Comparison of ENCODE assay signal across 12 cellular contexts in genomic region chr11:32983506-32983905, GRCh38. TPM values are rescaled to one million over a fixed set of nuclear protein-coding genes. Genes with fewer than 3 reads are reported as not detected.
A peak's percentile ranks its signal among the peaks of the same experiment; 100 is the strongest.
DNase-seq lines count a peak whose midpoint lies in the region; ATAC-seq and TF ChIP-seq lines count a peak whose summit lies in the region.
"Had no signal": no experiment of that assay in that cellular context is flagged by ENCODE, and none has a peak within 500 bp of the region (broad histone marks: within the 10 kb centered on the region; RNA-seq: fewer than 3 reads in every experiment).

No MANE protein-coding gene starts in this region.

- no peaks in the 10 kb centered on the region; the same call in 2 of the 3 replicates for H3K4me1 Mint-ChIP-seq in GM23338
- no peaks in the 10 kb centered on the region for H3K4me1 Mint-ChIP-seq in glutamatergic neuron (ENCODE audit: low read depth, unreplicated experiment)
- peaks cover 5% of the 10 kb centered on the region for H3K4me1 Mint-ChIP-seq in osteocyte (ENCODE audit: unreplicated experiment)
- H3K4me1 Mint-ChIP-seq: CD4-positive, alpha-beta memory T cell had no signal

- 0 out of 2 replicates have a peak, but pooled peaks cover 6% of the 10 kb centered on the region for H3K36me3 ChIP-seq in GM23338 (ENCODE audit: insufficient read depth)
- H3K36me3 ChIP-seq: BE2C had no signal

- peaks cover 6% of the 10 kb centered on the region; the same call in 2 of the 3 replicates for H3K36me3 Mint-ChIP-seq in GM23338 (ENCODE audit: low read depth)
- peaks cover 4% of the 10 kb centered on the region for H3K36me3 Mint-ChIP-seq in glutamatergic neuron (ENCODE audit: unreplicated experiment)
- H3K36me3 Mint-ChIP-seq in osteocyte (ENCODE audit: unreplicated experiment), result no peaks in the 10 kb centered on the region
- H3K36me3 Mint-ChIP-seq: CD4-positive, alpha-beta memory T cell had no signal

- H3K27me3 ChIP-seq in GM23338 (ENCODE audit: insufficient read depth), result no peaks in the 10 kb centered on the region
- H3K27me3 ChIP-seq: BE2C had no signal

- no peak overlapping the region for H3K4me3 Mint-ChIP-seq in GM23338
- no peak overlapping the region for H3K4me3 Mint-ChIP-seq in glutamatergic neuron (ENCODE audit: unreplicated experiment)
- H3K4me3 Mint-ChIP-seq in osteocyte (ENCODE audit: unreplicated experiment), result no peak overlapping the region
- H3K4me3 Mint-ChIP-seq: CD4-positive, alpha-beta memory T cell had no signal

- H2AFZ ChIP-seq in GM23338, result no peak overlapping the region

- H3K27ac ChIP-seq in GM23338 (ENCODE audit: low read depth), result peak overlapping the region; percentile 21; the same call in 1 of the 2 replicates
- H3K27ac ChIP-seq: C4-2B had no signal

- H3K27me3 Mint-ChIP-seq in GM23338 (ENCODE audit: insufficient read depth, low read depth, poor library complexity) (peaks cover 18% of the 10 kb centered on the region), glutamatergic neuron (ENCODE audit: unreplicated experiment) (peaks cover 2% of the 10 kb centered on the region), osteocyte (ENCODE audit: unreplicated experiment) (no peaks in the 10 kb centered on the region)
- H3K27me3 Mint-ChIP-seq: CD4-positive, alpha-beta memory T cell had no signal

- H3K4me3 ChIP-seq in GM23338, result no peak overlapping the region
- H3K4me3 ChIP-seq: GM12878 had no signal

- H3K9me3 Mint-ChIP-seq in GM23338, result no peaks in the 10 kb centered on the region; the same call in 2 of the 3 replicates
- H3K9me3 Mint-ChIP-seq in glutamatergic neuron (ENCODE audit: unreplicated experiment), result no peaks in the 10 kb centered on the region
- H3K9me3 Mint-ChIP-seq in osteocyte (ENCODE audit: unreplicated experiment), result peaks cover under 1% of the 10 kb centered on the region
- H3K9me3 Mint-ChIP-seq: CD4-positive, alpha-beta memory T cell had no signal

- no peaks in the 10 kb centered on the region for H3K9me2 ChIP-seq in GM23338 (ENCODE audit: insufficient read depth)

- H3K4me2 ChIP-seq in GM23338, result no peak overlapping the region

- H3K79me2 ChIP-seq in GM23338 (replicated peaks; ENCODE audit: insufficient read depth), result no peaks in the 10 kb centered on the region

- TF ChIP-seq CTCF in GM23338 (conservative IDR thresholded peaks at IDR 0.05; ENCODE audit: low read depth in 2 of 2) (no peak), glutamatergic neuron (IDR thresholded peaks at IDR 0.05; ENCODE audit: partially characterized antibody, unreplicated experiment) (no peak), osteocyte (IDR thresholded peaks at IDR 0.05) (no peak)

- H3K4me1 ChIP-seq in GM23338 (ENCODE audit: insufficient read depth), result no peaks in the 10 kb centered on the region
- H3K4me1 ChIP-seq: BE2C had no signal

- H3K27ac Mint-ChIP-seq in GM23338 (no peak overlapping the region), glutamatergic neuron (ENCODE audit: unreplicated experiment) (peak overlapping the region; percentile 11), osteocyte (ENCODE audit: unreplicated experiment) (peak overlapping the region; percentile 53)
- H3K27ac Mint-ChIP-seq: CD4-positive, alpha-beta memory T cell had no signal

- no peak for ATAC-seq in GM23338
- ATAC-seq: GM12878 had no signal

- peak; percentile 9 for DNase-seq in EH (ENCODE audit: low read depth)
- DNase-seq in GM23338 (ENCODE audit: low spot score), result no peak
- DNase-seq in glutamatergic neuron, result no peak
- no peak for DNase-seq in osteocyte (ENCODE audit: extremely low spot score, unreplicated experiment)
- no peak for DNase-seq in NCI-H1105 (lab: John Stamatoyannopoulos, UW)
- DNase-seq in midbrain (lab: John Stamatoyannopoulos, UW), result no peak
- no peak for DNase-seq in DMS153 (lab: John Stamatoyannopoulos, UW)
- DNase-seq: BE2C; CD4-positive, alpha-beta memory T cell; DND-41 had no signal

- H3F3A ChIP-seq in GM23338 (replicated peaks; ENCODE audit: low read depth), result 0 out of 2 replicates have a peak, but pooled peaks cover 8% of the 10 kb centered on the region

- no peaks in the 10 kb centered on the region for H4K20me1 ChIP-seq in GM23338 (replicated peaks; ENCODE audit: insufficient read depth)

TF ChIP-seq in GM23338, 12 proteins besides CTCF, POLR2A, EP300 and RAD21 (continues in another document):
- TF ChIP-seq REST (IDR thresholded peaks at IDR 0.05; ENCODE audit: unreplicated experiment), result no peak
- TF ChIP-seq ETS1 (IDR thresholded peaks at IDR 0.05), result no peak
- no peak for TF ChIP-seq EZH2phosphoT487 (IDR thresholded peaks at IDR 0.05; ENCODE audit: unreplicated experiment)
- no peak for TF ChIP-seq NANOG (IDR thresholded peaks at IDR 0.05; ENCODE audit: borderline replicate concordance)
- TF ChIP-seq STAT1 (IDR thresholded peaks at IDR 0.05; ENCODE audit: unreplicated experiment), result no peak
- no peak for TF ChIP-seq CREB1 (CRISPR knock-in tag; IDR thresholded peaks at IDR 0.05; ENCODE audit: low read depth)

RNA-seq across cellular contexts. Expression of gene DEPDC7, which starts 32.2 kb away (rescaled TPM):
- total RNA-seq in GM23338 (2014; rRNA removed; shearing (Covaris generic)), result 10.9 and 15.3 TPM in 2 replicates
- polyA plus RNA-seq in GM23338 (2016; fragmentation: Nextera tagmentation; extraction: Ambion mirVana), result 8.6 and 9.1 TPM in 2 replicates
- total RNA-seq in glutamatergic neuron (ENCODE audit: unreplicated experiment) (28.7 TPM), osteocyte (2.9 and 3.7 TPM in 2 replicates)

RNA-seq across cellular contexts. Expression of gene TCP11L1, which starts 55.9 kb away (rescaled TPM):
- 24.9 and 39.0 TPM in 2 replicates for total RNA-seq in GM23338 (2014; rRNA removed; shearing (Covaris generic))
- polyA plus RNA-seq in GM23338 (2016; fragmentation: Nextera tagmentation; extraction: Ambion mirVana), result 3.2 and 5.0 TPM in 2 replicates
- total RNA-seq in glutamatergic neuron (ENCODE audit: unreplicated experiment), result 42.0 TPM
- 24.2 and 26.2 TPM in 2 replicates for total RNA-seq in osteocyte
